In the genomic region with DNA sequence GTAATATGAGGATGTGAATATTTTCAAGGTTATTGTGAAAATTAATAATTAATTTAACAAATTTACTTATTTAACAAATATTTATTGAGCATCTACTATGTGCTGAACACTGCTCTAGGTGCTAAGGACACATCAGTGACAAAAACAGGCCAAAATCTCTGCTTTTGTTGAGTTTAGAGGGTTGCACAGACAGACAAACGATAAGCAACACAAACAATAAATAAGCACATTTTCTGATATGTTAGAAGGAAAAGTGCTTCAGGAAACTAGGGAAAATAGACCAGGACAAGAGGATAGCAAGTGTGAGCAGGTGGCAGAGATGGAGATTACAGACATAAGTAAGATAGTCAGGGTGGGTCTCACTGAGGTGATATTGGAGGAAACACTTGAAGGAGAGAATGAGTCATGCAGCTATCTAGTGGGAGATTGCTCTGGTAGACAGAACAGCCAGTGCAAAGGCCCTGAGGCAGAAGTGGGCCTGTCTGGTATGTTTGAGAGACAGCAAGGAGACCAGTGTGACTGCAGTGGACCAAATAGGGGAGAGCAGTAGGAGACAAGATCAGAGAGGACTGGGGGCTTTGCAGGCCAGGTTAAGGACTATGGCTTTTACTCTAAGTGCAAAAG, we compare ENCODE assay signal across 26 cellular contexts. TPM values are rescaled to one million over a fixed set of nuclear protein-coding genes. Genes with fewer than 3 reads are reported as not detected.
DNase-seq lines count a peak whose midpoint lies in the region; ATAC-seq, FAIRE-seq and TF ChIP-seq lines count a peak whose summit lies in the region.
"Had no signal": no experiment of that assay in that cellular context is flagged by ENCODE, and none has a peak within 500 bp of the region (broad histone marks: within the 10 kb centered on the region; RNA-seq: fewer than 3 reads in every experiment).

No MANE protein-coding gene starts in this region.

- no peaks in the 10 kb centered on the region for H3K9me3 Mint-ChIP-seq in Caco-2 (ENCODE audit: unreplicated experiment)
- H3K9me3 Mint-ChIP-seq in activated CD4-positive, alpha-beta T cell treated with anti-CD3 and anti-CD28 coated beads, Interleukin-2, amount 10 ng/mL, durations not matched to agents 24 days and 14 days, result no peaks in the 10 kb centered on the region
- H3K9me3 Mint-ChIP-seq: activated naive CD4-positive, alpha-beta T cell treated with anti-CD3 and anti-CD28 coated beads, Interleukin-2, amount 50 U/mL, for 72 hours; CD4-positive, alpha-beta T cell had no signal

- TF ChIP-seq EP300 in GM12878 (IDR thresholded peaks at IDR 0.05; ENCODE audit: borderline replicate concordance in 1 of 2, control insufficient read depth in 1 of 2, low read depth in 2 of 2, low read length in 2 of 2), result no peak

- no peaks in the 10 kb centered on the region for H3K79me1 ChIP-seq in neuronal stem cell (ENCODE audit: low read depth, low read length)

- H3K27me3 ChIP-seq in Caco-2 (replicated peaks; ENCODE audit: control insufficient read depth, insufficient read depth, low read length) (no peaks in the 10 kb centered on the region), GM12878 (replicated peaks in 1 of 2; ENCODE audit: control insufficient read depth in 2 of 2, insufficient read depth in 2 of 2, low read length in 1 of 2) (no peaks in the 10 kb centered on the region), right lobe of liver (no peaks in the 10 kb centered on the region), neuronal stem cell (ENCODE audit: control insufficient read depth in 3 of 3, insufficient read depth in 3 of 3, low read depth in 1 of 3, low read length in 3 of 3) (no peaks in the 10 kb centered on the region)

- no peak overlapping the region for H3K14ac ChIP-seq in neuronal stem cell (ENCODE audit: low read length)

- H3K4me1 ChIP-seq in Caco-2 (peaks cover 40% of the 10 kb centered on the region), GM12878 (ENCODE audit: control insufficient read depth, insufficient read depth, low read length) (no peaks in the 10 kb centered on the region), right lobe of liver (peaks cover 0 to 72% (median 35%) of the 10 kb centered on the region in 4 donors), neuronal stem cell (ENCODE audit: control insufficient read depth in 2 of 2, insufficient read depth in 1 of 2, low read depth in 1 of 2, low read length in 2 of 2) (peaks cover 0 to 8% of the 10 kb centered on the region in 2 donors)

- intact Hi-C loops in Caco-2 (cut with micrococcal nuclease; ENCODE audit: unreplicated experiment) (loop anchor here (2.0 kb wide), 1 partner anchor 40 kb away; no protein-coding TSS in a partner anchor), GM12878 (cut with micrococcal nuclease; ENCODE audit: unreplicated experiment) (no loop called here), right lobe of liver (cut with DNase I) (no loop called here)
- intact Hi-C loops in activated CD4-positive, alpha-beta T cell treated with anti-CD3 and anti-CD28 coated beads, Interleukin-2, amount 10 ng/mL, durations not matched to agents 24 days and 14 days (cut with micrococcal nuclease), result no loop called here

- H3K27ac ChIP-seq in GM12878 (ENCODE audit: control insufficient read depth, insufficient read depth) (no peak overlapping the region), right lobe of liver (peak overlapping the region; percentile 70 to 94 (median 71)), neuronal stem cell (replicated peaks; ENCODE audit: low read length) (no peak overlapping the region)

- H3K9me3 ChIP-seq in Caco-2, result no peaks in the 10 kb centered on the region
- H3K9me3 ChIP-seq in GM12878 (replicated peaks; ENCODE audit: control insufficient read depth, insufficient read depth, low read length), result no peaks in the 10 kb centered on the region
- no peaks in the 10 kb centered on the region for H3K9me3 ChIP-seq in right lobe of liver
- no peaks in the 10 kb centered on the region for H3K9me3 ChIP-seq in neuronal stem cell (replicated peaks in 1 of 2; ENCODE audit: control insufficient read depth in 2 of 2, insufficient read depth in 1 of 2, low read depth in 1 of 2, low read length in 2 of 2)

- H2BK15ac ChIP-seq in neuronal stem cell (ENCODE audit: low read length), result no peak overlapping the region

- no peak overlapping the region for H2BK12ac ChIP-seq in neuronal stem cell (ENCODE audit: low read length)

- TF ChIP-seq RAD21 in GM12878 (IDR thresholded peaks at IDR 0.05; ENCODE audit: insufficient read depth, low read depth, low read length), result no peak

- no peak overlapping the region for H4K8ac ChIP-seq in neuronal stem cell (ENCODE audit: low read depth, low read length)

- H3K4me3 Mint-ChIP-seq in Caco-2 (ENCODE audit: unreplicated experiment), result no peak overlapping the region
- no peak overlapping the region for H3K4me3 Mint-ChIP-seq in activated CD4-positive, alpha-beta T cell treated with anti-CD3 and anti-CD28 coated beads, Interleukin-2, amount 10 ng/mL, durations not matched to agents 24 days and 14 days
- H3K4me3 Mint-ChIP-seq: CD4-positive, alpha-beta T cell had no signal

- no peak overlapping the region for H2BK120ac ChIP-seq in neuronal stem cell (ENCODE audit: low read depth, low read length)

- H2BK5ac ChIP-seq in neuronal stem cell (ENCODE audit: low read length), result no peak overlapping the region

- FAIRE-seq in GM12878 (lab: Jason Lieb, UNC), result no peak
- FAIRE-seq: frontal cortex, GM12892, islet of Langerhans, TTC549 had no signal

- no peak overlapping the region for H3K23ac ChIP-seq in neuronal stem cell (ENCODE audit: low read depth, low read length, poor library complexity)

- in situ Hi-C loops in GM12878 (cut with MboI), result no loop called here

- no peaks in the 10 kb centered on the region for H3K36me3 ChIP-seq in Caco-2 (ENCODE audit: control insufficient read depth, insufficient read depth, low read length)
- H3K36me3 ChIP-seq in GM12878 (ENCODE audit: control insufficient read depth in 2 of 2, insufficient read depth in 2 of 2, low read length in 1 of 2), result no peaks in the 10 kb centered on the region
- peaks cover 0 to 4% (median 0%) of the 10 kb centered on the region in 4 donors for H3K36me3 ChIP-seq in right lobe of liver
- peaks cover 0 to 4% of the 10 kb centered on the region in 2 donors for H3K36me3 ChIP-seq in neuronal stem cell (replicated peaks in 1 of 2; ENCODE audit: control insufficient read depth in 2 of 2, insufficient read depth in 2 of 2, low read length in 2 of 2)

- SMC1A ChIA-PET in GM12878 (lab: Charles Lee; ENCODE audit: uncharacterized antibody, unreplicated experiment), result no interaction called here

- CTCF ChIA-PET in Caco-2 (lab: Charles Lee), result interaction anchor here (0.6 kb wide), 1 partner anchor 28 kb away, joined by 3 read pairs; no protein-coding TSS in a partner anchor
- CTCF ChIA-PET in GM12878 (lab: Yijun Ruan, JAX), result interaction anchor here (0.9 kb wide), 1 partner anchor 42 kb away, joined by 3 read pairs; no protein-coding TSS in a partner anchor

- H2AK5ac ChIP-seq in neuronal stem cell (ENCODE audit: low read depth, low read length), result no peak overlapping the region

- ATAC-seq in GM12878 (peak; percentile 37), right lobe of liver (no peak), HG03196 (IDR thresholded peaks at IDR 0.05; ENCODE audit: unreplicated experiment) (no peak)
- ATAC-seq: activated naive CD4-positive, alpha-beta T cell treated with anti-CD3 and anti-CD28 coated beads, Interleukin-2, amount 50 U/mL, for 72 hours had no signal

- peaks cover 33% of the 10 kb centered on the region for H3K4me1 Mint-ChIP-seq in Caco-2 (ENCODE audit: low read depth, unreplicated experiment)
- no peaks in the 10 kb centered on the region for H3K4me1 Mint-ChIP-seq in activated CD4-positive, alpha-beta T cell treated with anti-CD3 and anti-CD28 coated beads, Interleukin-2, amount 10 ng/mL, durations not matched to agents 24 days and 14 days

- H3K4ac ChIP-seq in neuronal stem cell (ENCODE audit: low read length), result no peak overlapping the region

- no peak for DNase-seq in Caco-2
- peak; percentile 6 for DNase-seq in HT-29 (ENCODE audit: low spot score)
- DNase-seq in GM12878 (ENCODE audit: low read depth, low spot score), result no peak
- no peak for DNase-seq in right lobe of liver
- DNase-seq in activated CD4-positive, alpha-beta T cell treated with anti-CD3 and anti-CD28 coated beads, Interleukin-2, amount 10 ng/mL, durations not matched to agents 24 days and 14 days, result no peak
- no peak for DNase-seq in T-helper 1 cell
- no peak for DNase-seq in neuronal stem cell (ENCODE audit: low spot score)
- DNase-seq: CD4-positive, alpha-beta T cell; cerebellar nuclear complex; DMS153; effector CD4-positive, alpha-beta T cell; erythroblast; hypothalamus; NCI-H2107; NCI-H524; nucleus accumbens; stimulated activated CD4-positive, alpha-beta T cell treated with anti-CD3 and anti-CD28 coated beads, Interleukin-2, amount 100 ng/mL, for 48 hours; stimulated activated naive CD4-positive, alpha-beta T cell; SW 1271 had no signal

- WGBS in GM12878 (ENCODE audit: insufficient coverage, insufficient replicate concordance, low lambda C conversion rate, missing lambda C conversion rate), result 73% methylated on average over 1 of the region's 1 CpG
- WGBS in right lobe of liver (ENCODE audit: insufficient coverage, low coverage, low lambda C conversion rate, missing lambda C conversion rate), result 28% methylated on average over 1 of the region's 1 CpG
- WGBS in neuronal stem cell (ENCODE audit: extremely low coverage in 2 of 2, insufficient read length in 2 of 2, insufficient replicate concordance in 1 of 2), 2 donors, result no CpG with 5 or more reads among the region's 1 CpG

- H3K9ac ChIP-seq in GM12878 (ENCODE audit: control insufficient read depth, insufficient read depth, low read length) (no peak overlapping the region), neuronal stem cell (ENCODE audit: low read depth, low read length, poor library complexity) (no peak overlapping the region)

- H2AFZ ChIP-seq in GM12878 (ENCODE audit: control insufficient read depth, low read depth, low read length) (no peak overlapping the region), neuronal stem cell (ENCODE audit: low read length) (no peak overlapping the region)

- H3K79me2 ChIP-seq in GM12878 (ENCODE audit: control insufficient read depth, insufficient read depth, low read length), result no peaks in the 10 kb centered on the region

- TF ChIP-seq CTCF in Caco-2 (IDR thresholded peaks at IDR 0.05; ENCODE audit: insufficient read depth in 1 of 2, low read depth in 1 of 2, low read length in 1 of 2, severe bottlenecking in 1 of 2, unreplicated experiment in 1 of 2), result no peak
- no peak for TF ChIP-seq CTCF in GM12878 (IDR thresholded peaks at IDR 0.05 in 2 of 3, conservative IDR thresholded peaks at IDR 0.05 in 1 of 3; ENCODE audit: control insufficient read depth in 2 of 3, extremely low read depth in 1 of 3, insufficient read depth in 1 of 3, low read depth in 3 of 3, low read length in 3 of 3)
- TF ChIP-seq CTCF in right lobe of liver (IDR thresholded peaks at IDR 0.05), result no peak

- no peak overlapping the region for H4K91ac ChIP-seq in neuronal stem cell (ENCODE audit: low read depth, low read length, poor library complexity)

- no peaks in the 10 kb centered on the region for H3K36me3 Mint-ChIP-seq in Caco-2 (ENCODE audit: insufficient read depth, unreplicated experiment)
- no peaks in the 10 kb centered on the region for H3K36me3 Mint-ChIP-seq in activated CD4-positive, alpha-beta T cell treated with anti-CD3 and anti-CD28 coated beads, Interleukin-2, amount 10 ng/mL, durations not matched to agents 24 days and 14 days (ENCODE audit: low read depth)
- H3K36me3 Mint-ChIP-seq: activated naive CD4-positive, alpha-beta T cell treated with anti-CD3 and anti-CD28 coated beads, Interleukin-2, amount 50 U/mL, for 72 hours had no signal

- TF ChIP-seq POLR2A in GM12878 (IDR thresholded peaks at IDR 0.05; ENCODE audit: low read depth, low read length) (no peak), right lobe of liver (IDR thresholded peaks at IDR 0.05) (no peak)

- BruUV-seq in Caco-2 (replicated peaks; lab: Mats Ljungman, UMichigan), result no TSS peak
- no TSS peak for BruUV-seq in GM12878 (replicated peaks; lab: Mats Ljungman, UMichigan)

- no peak overlapping the region for H3K18ac ChIP-seq in neuronal stem cell (ENCODE audit: low read length)

- RAD21 ChIA-PET in GM12878 (lab: Charles Lee; ENCODE audit: unreplicated experiment), result no interaction called here

- POLR2A ChIA-PET in Caco-2 (lab: Charles Lee) (interaction anchor here (1.0 kb wide), 1 partner anchor 38 kb away, joined by 5 read pairs; a partner anchor contains a TSS), GM12878 (lab: Charles Lee) (interaction anchor here (0.5 kb wide), 1 partner anchor 14 kb away, joined by 3 read pairs; no protein-coding TSS in a partner anchor)

- H3K27ac Mint-ChIP-seq in Caco-2 (ENCODE audit: unreplicated experiment), result peak overlapping the region; percentile 45
- no peak overlapping the region for H3K27ac Mint-ChIP-seq in activated CD4-positive, alpha-beta T cell treated with anti-CD3 and anti-CD28 coated beads, Interleukin-2, amount 10 ng/mL, durations not matched to agents 24 days and 14 days
- H3K27ac Mint-ChIP-seq: CD4-positive, alpha-beta T cell had no signal

- H3K4me2 ChIP-seq in GM12878 (ENCODE audit: control insufficient read depth, insufficient read depth) (no peak overlapping the region), neuronal stem cell (ENCODE audit: insufficient read depth, low read length, poor library complexity, severe bottlenecking) (no peak overlapping the region)
- H3K4me2 ChIP-seq: smooth muscle cell had no signal

- H3K27me3 Mint-ChIP-seq in Caco-2 (ENCODE audit: insufficient read depth, unreplicated experiment), result no peaks in the 10 kb centered on the region
- no peaks in the 10 kb centered on the region for H3K27me3 Mint-ChIP-seq in activated CD4-positive, alpha-beta T cell treated with anti-CD3 and anti-CD28 coated beads, Interleukin-2, amount 10 ng/mL, durations not matched to agents 24 days and 14 days
- H3K27me3 Mint-ChIP-seq: CD4-positive, alpha-beta T cell had no signal

- H3K4me3 ChIP-seq in Caco-2 (ENCODE audit: low read depth, low read length) (no peak overlapping the region), GM12878 (no peak overlapping the region), right lobe of liver (no peak overlapping the region), neuronal stem cell (ENCODE audit: low read length in 2 of 2) (no peak overlapping the region)
- H3K4me3 ChIP-seq: smooth muscle cell had no signal

- no peaks in the 10 kb centered on the region for H4K20me1 ChIP-seq in GM12878 (ENCODE audit: control insufficient read depth, insufficient read depth)

RNA-seq across cellular contexts. Expression of a gene that starts 38.3 kb away (rescaled TPM):
- total RNA-seq in Caco-2 (2022) (26.8 and 31.3 TPM in 2 replicates), GM12878 (2014; rRNA removed) (7.4 and 10.7 TPM in 2 replicates), GM12878 (2014; rRNA removed; fragmentation: Illumina TruSeq; extraction: Trizol) (6.4 and 7.4 TPM in 2 replicates), GM12878 (2021) (11.5 and 12.2 TPM in 2 replicates), right lobe of liver (10 to 100 TPM; 33.1 to 73.4 (median 56.6) TPM)
- total RNA-seq in HT-29 (2014; rRNA removed; shearing (Covaris generic)), result 48.3 and 49.4 TPM in 2 replicates
- total RNA-seq in GM12878 (2013; cell fraction: nucleolus; rRNA removed), result 10.4 and 11.9 TPM in 2 replicates
- 2.0 TPM for polyA plus RNA-seq in GM12878 (2011; ENCODE audit: low read depth)
- polyA plus RNA-seq in GM12878 (2011; rRNA removed) (5.8 and 13.4 TPM in 2 replicates), GM12878 (2014; fragmentation: Illumina TruSeq; extraction: Trizol) (11.7 and 15.4 TPM in 2 replicates), GM12878 (2014; fragmentation: Nextera tagmentation; extraction: Ambion mirVana) (1 to 10 TPM; 3.3 to 4.0 TPM), GM12878 (2014; rRNA removed) (10.3 and 10.6 TPM in 2 replicates), GM12878 (2016; fragmentation: Nextera tagmentation; extraction: Ambion mirVana) (10 to 100 TPM; 15.7 to 15.9 TPM)
- polyA plus RNA-seq in GM12878 (2011; cell fraction: cytosol; rRNA removed), result 11.0 and 13.0 TPM in 2 replicates
- polyA plus RNA-seq in GM12878 (2011; cell fraction: nucleus; rRNA removed), result 26.1 and 28.2 TPM in 2 replicates
- 3.8 and 4.3 TPM in 2 replicates for polyA plus RNA-seq in GM12878 (2012)
- 8.9 and 12.1 TPM in 2 replicates for polyA minus RNA-seq in GM12878 (2011; rRNA and poly(A)+ RNA removed)
- 2.2 and 3.7 TPM in 2 replicates for polyA minus RNA-seq in GM12878 (2011; cell fraction: cytosol; rRNA and poly(A)+ RNA removed)
- 9.7 and 19.6 TPM in 2 replicates for polyA minus RNA-seq in GM12878 (2011; cell fraction: nucleus; rRNA and poly(A)+ RNA removed)
- total RNA-seq in activated CD4-positive, alpha-beta T cell treated with anti-CD3 and anti-CD28 coated beads, Interleukin-2, amount 10 ng/mL, durations not matched to agents 24 days and 14 days, result 11.6 and 14.1 TPM in 2 replicates
- polyA plus RNA-seq in neuronal stem cell (2013, experiment 1 of 2), result 2.9 TPM
- polyA plus RNA-seq in neuronal stem cell (2013, experiment 2 of 2), result 3.1 TPM

Comparison
In these comparisons a context has a peak if more than half of its experiments do, and no peak if none do; other contexts are left out.
1. H3K27ac ChIP-seq: peak in right lobe of liver (3 of 3); none in GM12878 (single experiment) and neuronal stem cell (single experiment).